ENCODE assay signal across 21 cellular contexts in the genomic region with DNA sequence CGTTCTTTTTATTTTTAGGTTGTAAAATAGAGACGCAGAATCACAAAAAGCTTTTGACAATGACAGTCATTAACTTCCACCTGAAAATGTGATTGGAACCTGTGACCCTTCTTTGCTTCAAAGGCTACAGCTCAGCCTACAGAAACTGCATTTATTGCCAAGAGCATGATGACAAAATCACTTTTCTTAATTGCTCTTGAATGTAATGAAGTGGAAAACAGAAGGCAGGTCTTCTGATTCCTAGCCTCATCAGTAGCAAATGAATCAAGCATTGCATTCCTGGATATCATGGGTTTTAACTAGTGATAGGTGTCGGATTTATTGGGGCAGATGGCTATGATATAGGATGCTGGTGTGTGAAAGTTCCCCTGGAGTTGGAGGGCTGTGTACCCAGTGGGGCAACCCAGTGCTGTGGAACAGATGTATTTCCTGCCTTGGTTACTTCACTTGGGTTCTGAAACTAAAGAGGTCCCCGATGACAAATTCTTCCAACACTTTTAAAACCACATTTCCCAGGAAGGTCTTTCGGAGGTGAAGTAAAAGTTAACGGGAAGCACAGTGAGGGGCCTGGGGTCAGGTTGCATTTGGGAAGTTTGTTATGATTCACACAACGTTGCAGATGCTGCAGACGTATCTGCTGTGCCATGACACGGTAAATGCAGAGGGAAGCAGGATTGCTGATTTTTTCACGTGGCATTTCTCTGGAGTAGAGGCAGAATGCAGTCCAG.
A peak's percentile ranks its signal among the peaks of the same experiment; 100 is the strongest.
DNase-seq lines count a peak whose midpoint lies in the region; ATAC-seq and TF ChIP-seq lines count a peak whose summit lies in the region.
"Had no signal": no experiment of that assay in that cellular context is flagged by ENCODE, and none has a peak within 500 bp of the region (broad histone marks: within the 10 kb centered on the region; RNA-seq: fewer than 3 reads in every experiment).

No MANE protein-coding gene starts in this region.

- in situ Hi-C loops in brain microvascular endothelial cell (cut with HindIII; ENCODE audit: low pct_ligation_motif_present, low sequenced_read_pairs), result no loop called here

- H3K18ac ChIP-seq in mesendoderm (ENCODE audit: low read length), result no peak overlapping the region

- H4K8ac ChIP-seq in mesendoderm (ENCODE audit: low read depth, low read length), result no peak overlapping the region

- H3K4me3 Mint-ChIP-seq in nephron, result no peak overlapping the region
- H3K4me3 Mint-ChIP-seq: CD14-positive monocyte had no signal

- H4K5ac ChIP-seq in mesendoderm (ENCODE audit: low read length), result no peak overlapping the region

- DNase-seq in Daoy (ENCODE audit: low read depth) (peak; percentile 54), LHCN-M2 (ENCODE audit: low read depth) (peak; percentile 25), brain microvascular endothelial cell (peak; percentile 32), C1 segment of cervical spinal cord (lab: John Stamatoyannopoulos, UW) (no peak), mesendoderm (no peak)
- DNase-seq: DMS79 treated with DMSO at 0.1 percent for 48 hours; GM23248; KG1; NCI-H1417; NCI-H1930; NCI-H446; NCI-H69; NK-92 treated with Interleukin-12 subunit alpha and Interleukin-12 subunit beta, amount 100 ng/mL, for 24 hours; Right ventricle myocardium superior had no signal

- peak overlapping the region in 2 of 3 experiments; percentile 15 to 19 for H3K27ac Mint-ChIP-seq in nephron
- H3K27ac Mint-ChIP-seq: CD14-positive monocyte had no signal

- H2BK120ac ChIP-seq in mesendoderm (ENCODE audit: low read depth, low read length), result no peak overlapping the region

- H3K56ac ChIP-seq in mesendoderm (ENCODE audit: low read length), result no peak overlapping the region

- peaks cover 4% of the 10 kb centered on the region for H3K4me1 ChIP-seq in mesendoderm (ENCODE audit: control insufficient read depth, low read depth, low read length)

- no peak for ATAC-seq in GM21381 (IDR thresholded peaks at IDR 0.05; ENCODE audit: unreplicated experiment)
- ATAC-seq in HG02981 (IDR thresholded peaks at IDR 0.05; ENCODE audit: unreplicated experiment), result no peak
- ATAC-seq: HCT116, HepG2 had no signal

- no peaks in the 10 kb centered on the region for H3K79me1 ChIP-seq in mesendoderm (ENCODE audit: low read length)

- no peaks in the 10 kb centered on the region for H3K79me2 ChIP-seq in mesendoderm (ENCODE audit: control insufficient read depth, insufficient read depth, low read length)

- peaks cover 17% of the 10 kb centered on the region for H3K4me1 Mint-ChIP-seq in nephron
- H3K4me1 Mint-ChIP-seq: CD14-positive monocyte had no signal

- H3K4me3 ChIP-seq in brain microvascular endothelial cell (ENCODE audit: low read depth, low read length), result no peak overlapping the region
- H3K4me3 ChIP-seq in mesendoderm (ENCODE audit: low read length), result no peak overlapping the region
- H3K4me3 ChIP-seq: GM23248, SK-N-MC had no signal

- no peak overlapping the region for H2AK5ac ChIP-seq in mesendoderm (ENCODE audit: low read length)

- H3K27me3 Mint-ChIP-seq in nephron (ENCODE audit: low read depth), result peaks cover 4% of the 10 kb centered on the region

- no CpG with 5 or more reads among the region's 10 CpGs for WGBS in mesendoderm (ENCODE audit: extremely low coverage, insufficient coverage, low lambda C conversion rate)

- no peaks in the 10 kb centered on the region for H3K27me3 ChIP-seq in brain microvascular endothelial cell (replicated peaks)
- H3K27me3 ChIP-seq in mesendoderm (ENCODE audit: insufficient read depth, low read length, poor library complexity), result no peaks in the 10 kb centered on the region

- TF ChIP-seq CTCF in brain microvascular endothelial cell (IDR thresholded peaks at IDR 0.05; ENCODE audit: low read depth, low read length, missing control alignments) (no peak), nephron (IDR thresholded peaks at IDR 0.05; ENCODE audit: unreplicated experiment in 3 of 3) (no peak)

- H3K27ac ChIP-seq in brain microvascular endothelial cell (no peak overlapping the region), mesendoderm (ENCODE audit: low read depth, low read length) (no peak overlapping the region)
- H3K27ac ChIP-seq: GM23248, SK-N-MC had no signal

- H2BK15ac ChIP-seq in mesendoderm (replicated peaks; ENCODE audit: low read depth), result no peak overlapping the region

- H3K23ac ChIP-seq in mesendoderm (ENCODE audit: low read length), result no peak overlapping the region

- peaks cover 8% of the 10 kb centered on the region for H3K9me3 Mint-ChIP-seq in nephron

- no peak overlapping the region for H3K4me2 ChIP-seq in mesendoderm (ENCODE audit: low read length)

- H3K4ac ChIP-seq in mesendoderm (ENCODE audit: low read depth, low read length), result no peak overlapping the region

- H3K9ac ChIP-seq in mesendoderm (ENCODE audit: low read length), result no peak overlapping the region
- H3K9ac ChIP-seq: GM23248 had no signal

- H3K36me3 ChIP-seq in brain microvascular endothelial cell (replicated peaks) (no peaks in the 10 kb centered on the region), mesendoderm (ENCODE audit: control insufficient read depth, insufficient read depth, low read length) (no peaks in the 10 kb centered on the region)

- H2BK5ac ChIP-seq in mesendoderm (ENCODE audit: low read length), result no peak overlapping the region

- H3K36me3 Mint-ChIP-seq in nephron (ENCODE audit: low read depth), result no peaks in the 10 kb centered on the region
- H3K36me3 Mint-ChIP-seq: CD14-positive monocyte had no signal

Comparison
In these comparisons a context has a peak if more than half of its experiments do, and no peak if none do; other contexts are left out.
1. DNase-seq: peak in Daoy (single experiment), LHCN-M2 (single experiment) and brain microvascular endothelial cell (single experiment); none in C1 segment of cervical spinal cord (0 of 14) and mesendoderm (single experiment).